ENCODE assay signal across 7 cellular contexts in genomic region chr17:44014133-44014436, GRCh38. TPM values are rescaled to one million over a fixed set of nuclear protein-coding genes. Genes with fewer than 3 reads are reported as not detected.
DNase-seq lines count a peak whose midpoint lies in the region; ATAC-seq, FAIRE-seq and TF ChIP-seq lines count a peak whose summit lies in the region.

No MANE protein-coding gene starts in this region.

- H3K4me3 Mint-ChIP-seq in activated naive CD8-positive, alpha-beta T cell treated with anti-CD3 and anti-CD28 coated beads, Interleukin-2, amount 50 U/mL, for 24 hours = peak overlapping the region; percentile 98

- TF ChIP-seq EP300 in suprapubic skin (IDR thresholded peaks at IDR 0.05) = no peak

- no peaks in the 10 kb centered on the region for H3K27me3 ChIP-seq in suprapubic skin

- H3K27ac Mint-ChIP-seq in activated naive CD8-positive, alpha-beta T cell treated with anti-CD3 and anti-CD28 coated beads, Interleukin-2, amount 50 U/mL, for 24 hours = peak overlapping the region; percentile 97

- H3K4me1 ChIP-seq in kidney (ENCODE audit: control insufficient read depth in 1 of 2, insufficient read depth in 1 of 2, low read depth in 1 of 2, low read length in 2 of 2) (peaks cover 0 to 14% of the 10 kb centered on the region in 2 donors), suprapubic skin (peaks cover 12% of the 10 kb centered on the region)

- H3K9ac ChIP-seq in kidney (ENCODE audit: low read length in 2 of 2) = peak overlapping the region; percentile 86 to 88

- H3K9me3 ChIP-seq in kidney (ENCODE audit: control insufficient read depth in 1 of 2, low read length in 2 of 2) (no peaks in the 10 kb centered on the region), suprapubic skin (no peaks in the 10 kb centered on the region)

- 10% methylated on average over 11 of the region's 12 CpGs for WGBS in suprapubic skin

- intact Hi-C loops in kidney (cut with DNase I) = no loop called here

- no peaks in the 10 kb centered on the region for H3K27me3 Mint-ChIP-seq in activated naive CD8-positive, alpha-beta T cell treated with anti-CD3 and anti-CD28 coated beads, Interleukin-2, amount 50 U/mL, for 24 hours

- no peak for TF ChIP-seq POLR2A in suprapubic skin (IDR thresholded peaks at IDR 0.05)

- H3K27ac ChIP-seq in kidney (ENCODE audit: low read depth in 2 of 2, low read length in 2 of 2) (no peak overlapping the region), suprapubic skin (no peak overlapping the region)

- DNase-seq in HTR-8/SVneo (ENCODE audit: insufficient read length, low spot score) (no peak), kidney (no peak), suprapubic skin (ENCODE audit: low spot score in 2 of 2) (no peak), NCI-H446 treated with DMSO at 0.1 percent for 48 hours (lab: John Stamatoyannopoulos, UW) (no peak), SKM-1 treated with dmso at 0.1 percent for 144 hours (lab: John Stamatoyannopoulos, UW; ENCODE audit: unreplicated experiment) (no peak), NCI-H774 (lab: John Stamatoyannopoulos, UW) (no peak)
- DNase-seq in activated naive CD8-positive, alpha-beta T cell treated with anti-CD3 and anti-CD28 coated beads, Interleukin-2, amount 50 U/mL, for 24 hours = no peak

- H3K36me3 ChIP-seq in kidney (ENCODE audit: control insufficient read depth in 1 of 2, insufficient read depth in 2 of 2, low read length in 2 of 2) = peaks cover 2 to 7% of the 10 kb centered on the region in 2 donors
- H3K36me3 ChIP-seq in suprapubic skin = peaks cover 10% of the 10 kb centered on the region

- FAIRE-seq in HTR-8/SVneo (lab: Jason Lieb, UNC) = peak; percentile 44
- FAIRE-seq in kidney (lab: Jason Lieb, UNC) = no peak

- H3K36me3 Mint-ChIP-seq in activated naive CD8-positive, alpha-beta T cell treated with anti-CD3 and anti-CD28 coated beads, Interleukin-2, amount 50 U/mL, for 24 hours (ENCODE audit: low read depth) = peaks cover 15% of the 10 kb centered on the region

- TF ChIP-seq CTCF in kidney (IDR thresholded peaks at IDR 0.05; ENCODE audit: borderline replicate concordance, extremely low read depth, insufficient read depth) (no peak), suprapubic skin (IDR thresholded peaks at IDR 0.05) (no peak)

- peaks cover 16% of the 10 kb centered on the region for H3K4me1 Mint-ChIP-seq in activated naive CD8-positive, alpha-beta T cell treated with anti-CD3 and anti-CD28 coated beads, Interleukin-2, amount 50 U/mL, for 24 hours

- no peaks in the 10 kb centered on the region for H3K9me3 Mint-ChIP-seq in activated naive CD8-positive, alpha-beta T cell treated with anti-CD3 and anti-CD28 coated beads, Interleukin-2, amount 50 U/mL, for 24 hours

- no peak for ATAC-seq in activated naive CD8-positive, alpha-beta T cell treated with anti-CD3 and anti-CD28 coated beads, Interleukin-2, amount 50 U/mL, for 24 hours

- peak overlapping the region; percentile 94 to 97 for H3K4me3 ChIP-seq in kidney (ENCODE audit: low read length in 2 of 2)
- peak overlapping the region; percentile 84 for H3K4me3 ChIP-seq in suprapubic skin

RNA-seq across cellular contexts. Expression of gene TMEM101, which starts 0.7 kb away (rescaled TPM):
- total RNA-seq in kidney (31.2 TPM), suprapubic skin (10 to 100 TPM; 20.7 to 48.5 (median 43.6) TPM)
- polyA plus RNA-seq in kidney (ENCODE audit: insufficient read depth, low read depth, low replicate concordance) = 111 TPM

RNA-seq across cellular contexts. Expression of gene NAGS, which starts 9.7 kb away (rescaled TPM):
- total RNA-seq in kidney (3.5 TPM), suprapubic skin (1 to 10 TPM in 2 of 4 donors, under 1 TPM in 2; 0.73 to 1.9 (median 0.99) TPM)
- polyA plus RNA-seq in kidney (ENCODE audit: insufficient read depth, low read depth, low replicate concordance) = 8.7 TPM

RNA-seq across cellular contexts. Expression of gene LSM12, which starts 52.4 kb away (rescaled TPM):
- total RNA-seq in kidney (47.6 TPM), suprapubic skin (10 to 100 TPM; 27.8 to 44.6 (median 33.3) TPM)
- 29.0 TPM for polyA plus RNA-seq in kidney (ENCODE audit: insufficient read depth, low read depth, low replicate concordance)

RNA-seq across cellular contexts. Expression of gene G6PC3, which starts 56.5 kb away (rescaled TPM):
- 70.0 TPM for total RNA-seq in kidney
- 150 TPM for polyA plus RNA-seq in kidney (ENCODE audit: insufficient read depth, low read depth, low replicate concordance)
- total RNA-seq in suprapubic skin = 10 to 100 TPM; 12.7 to 20.4 (median 15.4) TPM
